In genomic region chr16:55475919-55476318, GRCh38 we compare ENCODE assay signal across 18 cellular contexts. TPM values are rescaled to one million over a fixed set of nuclear protein-coding genes. Genes with fewer than 3 reads are reported as not detected.
DNase-seq lines count a peak whose midpoint lies in the region; ATAC-seq and TF ChIP-seq lines count a peak whose summit lies in the region.
"Had no signal": no experiment of that assay in that cellular context is flagged by ENCODE, and none has a peak within 500 bp of the region (broad histone marks: within the 10 kb centered on the region; RNA-seq: fewer than 3 reads in every experiment).

No MANE protein-coding gene starts in this region.

- H3K36me3 Mint-ChIP-seq in activated naive CD4-positive, alpha-beta T cell treated with anti-CD3 and anti-CD28 coated beads for 36 hours (ENCODE audit: low read depth) = no peaks in the 10 kb centered on the region
- H3K36me3 Mint-ChIP-seq: mesothelial cell of epicardium; stimulated activated effector memory CD8-positive, alpha-beta T cell treated with anti-CD3 and anti-CD28 coated beads, Interleukin-12 subunit alpha, Interleukin-12 subunit beta, amount 100 ng/mL, for 72 hours; WTC11 had no signal

- H2BK120ac ChIP-seq in mesenchymal stem cell (ENCODE audit: low read depth, low read length) = no peak overlapping the region

- peaks cover 4% of the 10 kb centered on the region for H3K79me1 ChIP-seq in mesenchymal stem cell (replicated peaks; ENCODE audit: low read length, poor library complexity, severe bottlenecking)

- CTCF ChIA-PET in activated naive CD4-positive, alpha-beta T cell treated with anti-CD3 and anti-CD28 coated beads for 36 hours (lab: Charles Lee) = interaction anchor here (2.2 kb wide), 1 partner anchor 11 kb away, joined by 6 read pairs; no protein-coding TSS in a partner anchor

- peak overlapping the region; percentile 82 for H4K8ac ChIP-seq in mesenchymal stem cell (ENCODE audit: low read length)

- H3K14ac ChIP-seq in mesenchymal stem cell (ENCODE audit: low read length in 2 of 2) = no peak overlapping the region

- peaks cover 35% of the 10 kb centered on the region for H3K27me3 Mint-ChIP-seq in activated naive CD4-positive, alpha-beta T cell treated with anti-CD3 and anti-CD28 coated beads for 36 hours (ENCODE audit: low read depth)

- H3K36me3 ChIP-seq in esophagus muscularis mucosa (no peaks in the 10 kb centered on the region), mesenchymal stem cell (ENCODE audit: control insufficient read depth in 1 of 2, insufficient read depth in 2 of 2, low read depth in 1 of 2, low read length in 2 of 2) (peaks cover 0 to 4% of the 10 kb centered on the region in 2 experiments), stomach smooth muscle (ENCODE audit: control insufficient read depth in 2 of 2, insufficient read depth in 2 of 2, low read length in 2 of 2) (no peaks in the 10 kb centered on the region)

- peaks cover 16% of the 10 kb centered on the region for H3K4me1 Mint-ChIP-seq in activated naive CD4-positive, alpha-beta T cell treated with anti-CD3 and anti-CD28 coated beads for 36 hours (ENCODE audit: low read depth)

- H3K4me3 ChIP-seq in esophagus muscularis mucosa (peak overlapping the region in 1 of 4 donors; percentile 14), mesenchymal stem cell (ENCODE audit: insufficient read depth in 1 of 2, low read depth in 1 of 2, low read length in 2 of 2) (peak overlapping the region in 1 of 2 experiments; percentile 61), stomach smooth muscle (ENCODE audit: low read length in 2 of 2) (peak overlapping the region in 1 of 2 donors; percentile 35)

- H2AFZ ChIP-seq in mesenchymal stem cell (ENCODE audit: low read depth, low read length) = no peak overlapping the region

- no peak overlapping the region for H3K27ac Mint-ChIP-seq in activated naive CD4-positive, alpha-beta T cell treated with anti-CD3 and anti-CD28 coated beads for 36 hours
- H3K27ac Mint-ChIP-seq: mesothelial cell of epicardium; stimulated activated effector memory CD8-positive, alpha-beta T cell treated with anti-CD3 and anti-CD28 coated beads, Interleukin-12 subunit alpha, Interleukin-12 subunit beta, amount 100 ng/mL, for 72 hours; WTC11 had no signal

- H3K27ac ChIP-seq in esophagus muscularis mucosa (replicated peaks in 1 of 4) (peak overlapping the region; percentile 57 to 87 (median 82)), mesenchymal stem cell (ENCODE audit: low read length, poor library complexity, severe bottlenecking) (no peak overlapping the region), stomach smooth muscle (ENCODE audit: low read length) (peak overlapping the region; percentile 37)

- H3K9me3 Mint-ChIP-seq in activated naive CD4-positive, alpha-beta T cell treated with anti-CD3 and anti-CD28 coated beads for 36 hours = no peaks in the 10 kb centered on the region
- H3K9me3 Mint-ChIP-seq: mesothelial cell of epicardium; stimulated activated effector memory CD8-positive, alpha-beta T cell treated with anti-CD3 and anti-CD28 coated beads, Interleukin-12 subunit alpha, Interleukin-12 subunit beta, amount 100 ng/mL, for 72 hours; WTC11 had no signal

- H3K4me3 Mint-ChIP-seq in activated naive CD4-positive, alpha-beta T cell treated with anti-CD3 and anti-CD28 coated beads for 36 hours = no peak overlapping the region
- H3K4me3 Mint-ChIP-seq: mesothelial cell of epicardium; stimulated activated effector memory CD8-positive, alpha-beta T cell treated with anti-CD3 and anti-CD28 coated beads, Interleukin-12 subunit alpha, Interleukin-12 subunit beta, amount 100 ng/mL, for 72 hours; WTC11 had no signal

- TF ChIP-seq EP300 in esophagus muscularis mucosa (IDR thresholded peaks at IDR 0.05) = no peak

- H2BK15ac ChIP-seq in mesenchymal stem cell (ENCODE audit: low read depth, poor library complexity, severe bottlenecking) = no peak overlapping the region

- H3K27me3 ChIP-seq in esophagus muscularis mucosa = peaks cover 0 to 33% (median 0%) of the 10 kb centered on the region in 4 donors
- no peaks in the 10 kb centered on the region for H3K27me3 ChIP-seq in mesenchymal stem cell (ENCODE audit: control insufficient read depth in 1 of 2, insufficient read depth in 1 of 2, low read length in 2 of 2)
- H3K27me3 ChIP-seq in stomach smooth muscle (ENCODE audit: control insufficient read depth in 1 of 2, insufficient read depth in 2 of 2, low read length in 2 of 2) = peaks cover 0 to 19% of the 10 kb centered on the region in 2 donors

- no peak overlapping the region for H2AK5ac ChIP-seq in mesenchymal stem cell (ENCODE audit: low read length, severe bottlenecking)

- TF ChIP-seq POLR2A in esophagus muscularis mucosa (IDR thresholded peaks at IDR 0.05; ENCODE audit: low read depth) = no peak

- H3K9ac ChIP-seq in mesenchymal stem cell (ENCODE audit: low read length) (peak overlapping the region; percentile 87), stomach smooth muscle (ENCODE audit: low read length in 2 of 2) (no peak overlapping the region)

- no peak overlapping the region for H3K23ac ChIP-seq in mesenchymal stem cell (ENCODE audit: low read length in 2 of 2)

- no peak for ATAC-seq in HG03135 (IDR thresholded peaks at IDR 0.05; ENCODE audit: unreplicated experiment)
- ATAC-seq: stimulated activated effector memory CD8-positive, alpha-beta T cell treated with anti-CD3 and anti-CD28 coated beads, Interleukin-12 subunit alpha, Interleukin-12 subunit beta, amount 100 ng/mL, for 72 hours; WTC11 had no signal

- H3K4ac ChIP-seq in mesenchymal stem cell (ENCODE audit: low read depth in 1 of 2, low read length in 2 of 2) = no peak overlapping the region

- DNase-seq in Daoy (ENCODE audit: low read depth) (peak; percentile 20), esophagus muscularis mucosa (ENCODE audit: extremely low spot score) (no peak), mesenchymal stem cell (peak; percentile 49), posterior cingulate gyrus (no peak), SW 1271 (lab: John Stamatoyannopoulos, UW) (no peak)
- no peak for DNase-seq in activated naive CD4-positive, alpha-beta T cell treated with anti-CD3 and anti-CD28 coated beads for 36 hours
- DNase-seq: glutamatergic neuron; Kasumi-1; NCI-H1436; NCI-H2227 treated with DMSO at 0.1 percent for 48 hours; NK-92 treated with Interleukin-12 subunit alpha and Interleukin-12 subunit beta, amount 100 ng/mL, for 24 hours; small intestine; T-helper 1 cell had no signal

- no peak overlapping the region for H3K4me2 ChIP-seq in mesenchymal stem cell (ENCODE audit: low read length, poor library complexity, severe bottlenecking)

- H3K9me3 ChIP-seq in esophagus muscularis mucosa (no peaks in the 10 kb centered on the region), mesenchymal stem cell (ENCODE audit: control insufficient read depth, low read length) (no peaks in the 10 kb centered on the region), stomach smooth muscle (ENCODE audit: control insufficient read depth in 2 of 2, low read length in 2 of 2) (no peaks in the 10 kb centered on the region)

- WGBS in esophagus muscularis mucosa = 68% methylated on average over 5 of the region's 5 CpGs
- 41% methylated on average over 5 of the region's 5 CpGs for WGBS in mesenchymal stem cell

- H2BK5ac ChIP-seq in mesenchymal stem cell (ENCODE audit: low read depth, low read length, poor library complexity, severe bottlenecking) = no peak overlapping the region

- H2BK12ac ChIP-seq in mesenchymal stem cell (ENCODE audit: low read length in 2 of 2) = no peak overlapping the region

- no peak for TF ChIP-seq CTCF in esophagus muscularis mucosa (IDR thresholded peaks at IDR 0.05)

- intact Hi-C loops in esophagus muscularis mucosa (cut with DNase I) (no loop called here), posterior cingulate gyrus (cut with DNase I) (no loop called here)
- intact Hi-C loops in activated naive CD4-positive, alpha-beta T cell treated with anti-CD3 and anti-CD28 coated beads for 36 hours (cut with micrococcal nuclease) = no loop called here

- peaks cover 14 to 53% (median 41%) of the 10 kb centered on the region in 4 donors for H3K4me1 ChIP-seq in esophagus muscularis mucosa
- peaks cover 15% of the 10 kb centered on the region for H3K4me1 ChIP-seq in mesenchymal stem cell (ENCODE audit: control insufficient read depth, insufficient read depth, low read depth, low read length)
- peaks cover 27% of the 10 kb centered on the region for H3K4me1 ChIP-seq in stomach smooth muscle (ENCODE audit: control insufficient read depth, insufficient read depth, low read length)

- no peak overlapping the region for H3K18ac ChIP-seq in mesenchymal stem cell (ENCODE audit: low read depth in 1 of 2, low read length in 2 of 2)

- no peak overlapping the region for H4K91ac ChIP-seq in mesenchymal stem cell (ENCODE audit: low read length)

RNA-seq across cellular contexts. Expression of gene MMP2, which starts 3.1 kb away (rescaled TPM):
- 143 and 147 TPM in 2 replicates for total RNA-seq in Daoy (2014; rRNA removed; shearing (Covaris generic))
- total RNA-seq in esophagus muscularis mucosa = 100 to 1,000 TPM; 211 to 368 (median 256) TPM
- polyA plus RNA-seq in mesenchymal stem cell (2013, experiment 1 of 2) = 290 TPM
- polyA plus RNA-seq in mesenchymal stem cell (2013, experiment 2 of 2) = 285 TPM
- total RNA-seq in activated naive CD4-positive, alpha-beta T cell treated with anti-CD3 and anti-CD28 coated beads for 36 hours = not detected

RNA-seq across cellular contexts. Expression of gene LPCAT2, which starts 33.0 kb away (rescaled TPM):
- total RNA-seq in Daoy (2014; rRNA removed; shearing (Covaris generic)) = 0.45 and 0.69 TPM in 2 replicates
- total RNA-seq in esophagus muscularis mucosa = 10 to 100 TPM in 3 of 4 donors, 1 to 10 TPM in 1; 9.6 to 12.9 (median 12.0) TPM
- 12.2 TPM for polyA plus RNA-seq in mesenchymal stem cell (2013, experiment 1 of 2)
- 13.0 TPM for polyA plus RNA-seq in mesenchymal stem cell (2013, experiment 2 of 2)
- total RNA-seq in activated naive CD4-positive, alpha-beta T cell treated with anti-CD3 and anti-CD28 coated beads for 36 hours = under 1 TPM; 0.12 to 0.32 TPM

Comparison
In these comparisons a context has a peak if more than half of its experiments do, and no peak if none do; other contexts are left out.
1. DNase-seq: peak in Daoy (single experiment) and mesenchymal stem cell (single experiment); none in esophagus muscularis mucosa (single experiment), posterior cingulate gyrus (0 of 10), activated naive CD4-positive, alpha-beta T cell treated with anti-CD3 and anti-CD28 coated beads for 36 hours (single experiment) and SW 1271 (0 of 2).
2. RNA of gene MMP2, which starts 3.1 kb away (total RNA-seq): 211 to 368 TPM in esophagus muscularis mucosa and 143 to 147 TPM in Daoy; not detected in activated naive CD4-positive, alpha-beta T cell treated with anti-CD3 and anti-CD28 coated beads for 36 hours; every median in the first group is over 100 times any median in the second.